ENCODE assay signal across 19 cellular contexts in the genomic region with DNA sequence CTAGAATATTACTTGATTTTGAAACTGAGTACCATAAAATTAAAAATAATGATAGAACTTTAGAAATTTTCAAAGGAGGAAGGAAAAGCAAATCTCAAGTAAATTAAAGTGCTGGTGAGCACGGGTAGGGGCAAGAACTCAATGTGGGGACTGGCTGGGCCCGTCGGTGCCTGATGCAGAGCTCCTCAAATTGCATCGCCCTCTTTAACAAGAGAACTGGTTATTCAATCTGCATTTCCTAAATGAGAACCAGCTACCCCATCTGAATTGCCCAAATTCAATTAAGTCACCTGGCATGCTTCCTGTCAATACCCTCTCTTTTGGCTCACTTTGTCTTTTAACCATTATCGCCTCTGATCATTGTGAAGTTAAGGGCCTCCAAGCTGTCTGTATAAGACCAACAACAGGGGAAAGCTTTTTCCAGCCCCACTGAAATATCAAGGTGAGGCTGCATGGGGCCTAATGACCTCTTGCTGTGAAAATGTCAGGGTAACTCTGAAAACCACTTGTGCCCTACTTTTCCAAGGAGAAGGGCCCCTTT.
DNase-seq lines count a peak whose midpoint lies in the region; ATAC-seq and TF ChIP-seq lines count a peak whose summit lies in the region.
"Had no signal": no experiment of that assay in that cellular context is flagged by ENCODE, and none has a peak within 500 bp of the region (broad histone marks: within the 10 kb centered on the region; RNA-seq: fewer than 3 reads in every experiment).

No MANE protein-coding gene starts in this region.

- no peak overlapping the region for H2BK12ac ChIP-seq in H9 (ENCODE audit: insufficient read length, low read depth, low read length)

- no peaks in the 10 kb centered on the region for H3K23me2 ChIP-seq in H9 (ENCODE audit: insufficient read length, low read depth, low read length, poor library complexity, severe bottlenecking)

- no peaks in the 10 kb centered on the region for H3K79me2 ChIP-seq in H9 (ENCODE audit: insufficient read depth, low read length)
- no peaks in the 10 kb centered on the region for H3K79me2 ChIP-seq in SK-N-SH (ENCODE audit: insufficient read depth)

- H4K20me1 ChIP-seq in H9 (ENCODE audit: control insufficient read depth, insufficient read depth, insufficient read length) (no peaks in the 10 kb centered on the region), SK-N-SH (ENCODE audit: insufficient read depth) (no peaks in the 10 kb centered on the region)

- no peaks in the 10 kb centered on the region for H3F3A ChIP-seq in SK-N-SH (replicated peaks; ENCODE audit: insufficient read depth)

- peaks cover 34 to 56% of the 10 kb centered on the region in 2 experiments for H3K4me1 Mint-ChIP-seq in H9
- H3K4me1 Mint-ChIP-seq in effector memory CD8-positive, alpha-beta T cell (ENCODE audit: low read depth in 2 of 2): peaks cover 0 to 3% of the 10 kb centered on the region in 2 donors

- TF ChIP-seq EP300 in SK-N-SH (IDR thresholded peaks at IDR 0.05; ENCODE audit: borderline replicate concordance in 1 of 2, low read depth in 1 of 2, low read length in 1 of 2): peak in 1 of 2 experiments; percentile 92; a peak in 2 of 4 replicates

- H3K9me3 Mint-ChIP-seq in H9: no peaks in the 10 kb centered on the region; a peak in 1 of 5 replicates
- no peaks in the 10 kb centered on the region for H3K9me3 Mint-ChIP-seq in effector memory CD8-positive, alpha-beta T cell

- H4K8ac ChIP-seq in H9 (replicated peaks; ENCODE audit: insufficient read length, low read depth, low read length): no peak overlapping the region

- H3K9ac ChIP-seq in H9 (ENCODE audit: extremely low read depth, insufficient read length, low read length) (no peak overlapping the region), SK-N-SH (no peak overlapping the region), iPS-20b (ENCODE audit: low read depth, low read length) (peak overlapping the region; percentile 33; the same call in 1 of the 2 replicates)

- H2BK20ac ChIP-seq in H9 (ENCODE audit: low read depth, low read length, poor library complexity, severe bottlenecking): no peak overlapping the region

- H3K56ac ChIP-seq in H9 (ENCODE audit: insufficient read length, low read depth, low read length): no peak overlapping the region

- H2BK120ac ChIP-seq in H9 (ENCODE audit: low read depth, low read length, poor library complexity, severe bottlenecking): no peak overlapping the region

- no peaks in the 10 kb centered on the region for H3K9me3 ChIP-seq in H9 (ENCODE audit: control insufficient read depth, low read depth, low read length)
- H3K9me3 ChIP-seq in SK-N-SH: no peaks in the 10 kb centered on the region
- H3K9me3 ChIP-seq in iPS-20b (ENCODE audit: insufficient read depth, low read depth, low read length): no peaks in the 10 kb centered on the region
- H3K9me3 ChIP-seq: BE2C, HAP-1, Peyer's patch had no signal

- no peak overlapping the region for H3K4me3 Mint-ChIP-seq in H9
- no peak overlapping the region for H3K4me3 Mint-ChIP-seq in effector memory CD8-positive, alpha-beta T cell

- no peaks in the 10 kb centered on the region for H3K79me1 ChIP-seq in H9 (ENCODE audit: insufficient read depth, low read depth, low read length, poor library complexity, severe bottlenecking)

- H3K4ac ChIP-seq in H9 (ENCODE audit: low read depth, low read length): no peak overlapping the region

- H2AK5ac ChIP-seq in H9 (ENCODE audit: insufficient read length, low read length): no peak overlapping the region

- no peak overlapping the region for H4K5ac ChIP-seq in H9 (ENCODE audit: insufficient read length, low read depth, low read length)

- H2AFZ ChIP-seq in H9 (ENCODE audit: low read length) (no peak overlapping the region), SK-N-SH (ENCODE audit: low read depth) (no peak overlapping the region)

- H3K4me3 ChIP-seq in SK-N-SH (ENCODE audit: low read depth in 2 of 2, low read length in 1 of 2): no peak overlapping the region
- no peak overlapping the region for H3K4me3 ChIP-seq in iPS-20b (ENCODE audit: low read length)
- H3K4me3 ChIP-seq: HAP-1, Peyer's patch had no signal

- H3K4me2 ChIP-seq in H9 (ENCODE audit: insufficient read depth, insufficient read length, low read length) (peak overlapping the region; percentile 25), SK-N-SH (no peak overlapping the region)

- peak overlapping the region in 1 of 3 experiments; percentile 75; a peak in 1 of 7 replicates for H3K27ac Mint-ChIP-seq in H9
- H3K27ac Mint-ChIP-seq in effector memory CD8-positive, alpha-beta T cell: no peak overlapping the region

- no peak for ATAC-seq in effector memory CD8-positive, alpha-beta T cell (replicated peaks)

- peaks cover 22% of the 10 kb centered on the region for H3K27me3 Mint-ChIP-seq in H9 (ENCODE audit: low read depth)
- peaks cover 13 to 52% of the 10 kb centered on the region in 2 donors for H3K27me3 Mint-ChIP-seq in effector memory CD8-positive, alpha-beta T cell

- H3K36me3 ChIP-seq in SK-N-SH (replicated peaks in 1 of 2; ENCODE audit: control insufficient read depth in 1 of 2, insufficient read depth in 2 of 2, low read length in 1 of 2) (peaks cover 0 to 2% of the 10 kb centered on the region in 2 experiments), iPS-20b (ENCODE audit: insufficient read depth, low read depth, low read length) (no peaks in the 10 kb centered on the region)
- H3K36me3 ChIP-seq: BE2C, HAP-1, Peyer's patch had no signal

- H3K27ac ChIP-seq in H9 (ENCODE audit: insufficient read length, low read depth, low read length) (peak overlapping the region; percentile 46), SK-N-SH (ENCODE audit: low read depth in 2 of 2, low read length in 1 of 2) (peak overlapping the region in 1 of 2 experiments; percentile 91; a peak in 2 of 4 replicates), iPS-20b (ENCODE audit: low read length) (no peak overlapping the region)
- H3K27ac ChIP-seq: Peyer's patch had no signal

- H3K23ac ChIP-seq in H9 (ENCODE audit: insufficient read length, low read depth, low read length): no peak overlapping the region

- no peak overlapping the region for H3K18ac ChIP-seq in H9 (ENCODE audit: insufficient read length, low read depth, low read length)

- CTCF ChIA-PET in SK-N-SH (lab: Yijun Ruan, JAX): interaction anchor here (0.6 to 2.4 kb wide), 9 partner anchors 8 to 597 kb away, joined by 3 to 9 read pairs (median 5); no protein-coding TSS in a partner anchor

- WGBS in H9 (ENCODE audit: extremely low coverage, insufficient read length, low lambda C conversion rate): no CpG with 5 or more reads among the region's 5 CpGs
- WGBS in SK-N-SH (ENCODE audit: low lambda C conversion rate): 89% methylated on average over 5 of the region's 5 CpGs

- H3K9me2 ChIP-seq in SK-N-SH: no peaks in the 10 kb centered on the region

- H3K4me1 ChIP-seq in H9 (ENCODE audit: insufficient read depth, low read length) (peaks cover 7% of the 10 kb centered on the region), SK-N-SH (ENCODE audit: control insufficient read depth in 1 of 2, insufficient read depth in 2 of 2, low read depth in 1 of 2, low read length in 1 of 2) (peaks cover 0 to 53% of the 10 kb centered on the region in 2 experiments; a peak in 3 of 4 replicates), iPS-20b (ENCODE audit: insufficient read depth, low read length) (peaks cover 28% of the 10 kb centered on the region; the same call in 1 of the 2 replicates)
- H3K4me1 ChIP-seq: HAP-1, Peyer's patch had no signal

- no peak overlapping the region for H4K91ac ChIP-seq in H9 (ENCODE audit: insufficient read length, low read depth, low read length)

- H3K36me3 Mint-ChIP-seq in H9 (ENCODE audit: insufficient read depth in 1 of 3, low read depth in 3 of 3): no peaks in the 10 kb centered on the region; a peak in 1 of 7 replicates
- no peaks in the 10 kb centered on the region for H3K36me3 Mint-ChIP-seq in effector memory CD8-positive, alpha-beta T cell (ENCODE audit: insufficient read depth)

- no peak overlapping the region for H2BK5ac ChIP-seq in H9 (ENCODE audit: insufficient read length, low read length)

- H3K27me3 ChIP-seq in H9 (ENCODE audit: insufficient read depth, low read length) (no peaks in the 10 kb centered on the region), SK-N-SH (ENCODE audit: insufficient read depth) (no peaks in the 10 kb centered on the region), iPS-20b (ENCODE audit: insufficient read depth, low read length) (peaks cover 7% of the 10 kb centered on the region; the same call in 1 of the 2 replicates)
- H3K27me3 ChIP-seq: BE2C, Peyer's patch had no signal

- TF ChIP-seq CTCF in H9 (conservative IDR thresholded peaks at IDR 0.05) (no peak), SK-N-SH (IDR thresholded peaks at IDR 0.05) (no peak)

- H3K14ac ChIP-seq in H9 (ENCODE audit: insufficient read depth, low read length): no peak overlapping the region

- DNase-seq in H9 (no peak), NCI-H1092 (lab: John Stamatoyannopoulos, UW) (peak; percentile 19), SK-N-SH (no peak), OCI-M2 (lab: John Stamatoyannopoulos, UW; ENCODE audit: unreplicated experiment) (no peak), NCI-H1417 (lab: John Stamatoyannopoulos, UW) (no peak)
- no peak for DNase-seq in effector memory CD8-positive, alpha-beta T cell
- DNase-seq: BE2C; KBM-7; MM.1S; NCI-H1048; NCI-H1694; NCI-H2081; NCI-H2227 treated with DMSO at 0.1 percent for 48 hours; NCI-H524; NCI-H774; NK-92 treated with Interleukin-12 subunit alpha and Interleukin-12 subunit beta, amount 100 ng/mL, for 24 hours; Peyer's patch had no signal

- TF ChIP-seq RAD21 in SK-N-SH (IDR thresholded peaks at IDR 0.05; ENCODE audit: low read length): 0 out of 2 replicates have a peak, but pooled peaks have one; percentile 2

- H2BK15ac ChIP-seq in H9 (ENCODE audit: low read depth, low read length): no peak overlapping the region

- H3T11ph ChIP-seq in H9 (ENCODE audit: low read length): no peak overlapping the region

- POLR2A ChIA-PET in SK-N-SH (lab: Yijun Ruan, JAX): interaction anchor here (0.8 kb wide), 1 partner anchor 116 kb away, joined by 3 read pairs; no protein-coding TSS in a partner anchor

TF ChIP-seq in SK-N-SH, 30 proteins besides CTCF, POLR2A, EP300 and RAD21 (continues in another document):
- no peak for TF ChIP-seq FOXM1 (IDR thresholded peaks at IDR 0.05; ENCODE audit: low read depth)
